In the genomic region with DNA sequence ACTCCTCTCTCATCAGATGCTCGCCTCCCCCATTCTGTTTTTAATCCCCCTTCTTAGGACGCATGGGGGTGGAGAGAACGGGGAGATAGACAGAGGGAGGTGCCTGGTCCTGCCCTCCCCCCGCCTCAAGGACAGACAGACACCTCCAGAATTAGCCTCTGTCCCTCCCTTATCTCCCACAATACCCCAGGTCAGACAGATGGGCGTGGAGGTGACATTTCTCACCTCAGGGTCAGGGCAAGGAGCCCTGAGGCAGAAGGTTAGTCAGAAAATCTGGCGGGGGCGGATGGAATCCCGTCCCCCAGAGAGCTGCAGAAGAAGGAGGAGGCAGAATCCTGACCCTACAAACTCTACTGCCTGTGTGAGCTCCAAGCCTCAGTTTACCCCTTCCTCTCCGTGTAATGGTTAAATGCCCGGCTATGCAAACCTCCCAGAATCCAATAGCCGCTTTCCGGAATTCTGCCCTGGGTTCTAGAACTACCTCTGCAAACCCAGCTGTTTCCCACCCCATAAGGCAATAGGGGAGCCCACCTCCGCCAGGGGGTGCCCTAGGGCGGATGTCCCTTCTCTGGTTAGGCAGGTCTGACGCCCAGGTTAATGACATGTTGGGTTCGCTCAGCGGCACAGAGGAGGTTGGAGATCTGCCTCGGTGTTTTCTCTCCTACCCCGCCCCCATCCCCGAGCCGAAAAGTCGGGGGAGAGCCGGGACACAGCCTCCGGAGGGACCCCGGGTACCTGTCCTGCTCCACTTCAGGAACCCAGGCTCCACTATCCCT, we compare ENCODE assay signal across 8 cellular contexts. TPM values are rescaled to one million over a fixed set of nuclear protein-coding genes. Genes with fewer than 3 reads are reported as not detected.
A peak's percentile ranks its signal among the peaks of the same experiment; 100 is the strongest.
DNase-seq lines count a peak whose midpoint lies in the region; ATAC-seq and TF ChIP-seq lines count a peak whose summit lies in the region.

No MANE protein-coding gene starts in this region.

- peaks cover 27% of the 10 kb centered on the region; the same call in 1 of the 2 replicates for H3F3A ChIP-seq in GM23338 (replicated peaks; ENCODE audit: low read depth)

- TF ChIP-seq CTCF in GM23338 (conservative IDR thresholded peaks at IDR 0.05; ENCODE audit: low read depth in 2 of 2): peak; percentile 80 to 83
- peak; percentile 17 to 46 (median 36) for TF ChIP-seq CTCF in adrenal gland (IDR thresholded peaks at IDR 0.05)

- TF ChIP-seq POLR2A in adrenal gland (IDR thresholded peaks at IDR 0.05): peak in 1 of 2 donors; percentile 23

- H3K27ac ChIP-seq in GM23338 (ENCODE audit: low read depth): no peak overlapping the region
- peak overlapping the region in 4 of 5 donors; percentile 17 to 94 (median 86) for H3K27ac ChIP-seq in adrenal gland

- no peaks in the 10 kb centered on the region for H3K36me3 ChIP-seq in GM23338 (ENCODE audit: insufficient read depth)
- H3K36me3 ChIP-seq in adrenal gland (replicated peaks in 1 of 2): no peaks in the 10 kb centered on the region

- H3K9me3 ChIP-seq in adrenal gland (replicated peaks in 1 of 3): no peaks in the 10 kb centered on the region
- no peaks in the 10 kb centered on the region for H3K9me3 ChIP-seq in iPS-18c (ENCODE audit: control insufficient read depth, insufficient read depth, low read length)

- peaks cover 13% of the 10 kb centered on the region for H3K36me3 Mint-ChIP-seq in GM23338 (ENCODE audit: low read depth)

- no peaks in the 10 kb centered on the region for H3K9me3 Mint-ChIP-seq in GM23338

- peaks cover 18% of the 10 kb centered on the region; the same call in 1 of the 2 replicates for H4K20me1 ChIP-seq in GM23338 (replicated peaks; ENCODE audit: insufficient read depth)

- H3K4me1 ChIP-seq in GM23338 (ENCODE audit: insufficient read depth) (peaks cover 24% of the 10 kb centered on the region), adrenal gland (replicated peaks in 1 of 2) (peaks cover 21 to 30% of the 10 kb centered on the region in 2 donors)

- DNase-seq in AML-193 (lab: John Stamatoyannopoulos, UW) (peak; percentile 22 to 23), GM23338 (ENCODE audit: low spot score) (peak; percentile 95), SHP77 treated with DMSO at 0.1 percent for 48 hours (lab: John Stamatoyannopoulos, UW) (peak; percentile 16), adrenal gland (peak in 6 of 7 donors; percentile 68 to 77 (median 72))
- peak; percentile 40 for DNase-seq in stimulated activated CD4-positive, alpha-beta T cell treated with anti-CD3 and anti-CD28 coated beads, Interleukin-2, amount 100 ng/mL, for 4 hours (ENCODE audit: low read depth)

- H3K4me3 Mint-ChIP-seq in GM23338: peak overlapping the region; percentile 97

- peaks cover 13% of the 10 kb centered on the region for H3K79me2 ChIP-seq in GM23338 (replicated peaks; ENCODE audit: insufficient read depth)

- H3K27me3 ChIP-seq in GM23338 (ENCODE audit: insufficient read depth): peaks cover 31% of the 10 kb centered on the region
- H3K27me3 ChIP-seq in adrenal gland: no peaks in the 10 kb centered on the region

- H3K4me3 ChIP-seq in GM23338: peak overlapping the region; percentile 88
- peak overlapping the region in 2 of 4 donors; percentile 47 to 65 for H3K4me3 ChIP-seq in adrenal gland
- H3K4me3 ChIP-seq in iPS-18c (ENCODE audit: insufficient read depth, low read depth, low read length): peak overlapping the region; percentile 94

- peak overlapping the region; percentile 83 for H2AFZ ChIP-seq in GM23338

- WGBS in adrenal gland, 4 donors: 12 to 15% (median 13%) methylated on average over 12 to 25 of the region's 25 CpGs

- peak; percentile 38 for ATAC-seq in GM23338
- ATAC-seq in HG02870 (IDR thresholded peaks at IDR 0.05; ENCODE audit: unreplicated experiment): no peak
- no peak for ATAC-seq in GM18511 (IDR thresholded peaks at IDR 0.05; ENCODE audit: unreplicated experiment)

- intact Hi-C loops in adrenal gland (cut with DNase I): no loop called here

- H3K27me3 Mint-ChIP-seq in GM23338 (ENCODE audit: insufficient read depth, low read depth, poor library complexity): peaks cover 32% of the 10 kb centered on the region

- H3K9me2 ChIP-seq in GM23338 (ENCODE audit: insufficient read depth): no peaks in the 10 kb centered on the region

- peaks cover 26% of the 10 kb centered on the region for H3K4me1 Mint-ChIP-seq in GM23338

- H3K27ac Mint-ChIP-seq in GM23338: peak overlapping the region; percentile 75; the same call in 1 of the 2 replicates

- H3K4me2 ChIP-seq in GM23338: peak overlapping the region; percentile 99

TF ChIP-seq in GM23338, 12 proteins besides CTCF, POLR2A, EP300 and RAD21:
- no peak for TF ChIP-seq ZNF114 (CRISPR knock-in tag; IDR thresholded peaks at IDR 0.05)
- 0 out of 2 replicates have a peak, but pooled peaks have one; percentile 19 for TF ChIP-seq CREB1 (CRISPR knock-in tag; IDR thresholded peaks at IDR 0.05; ENCODE audit: low read depth)

RNA-seq across cellular contexts. Expression of a gene that starts 0.9 kb away (rescaled TPM):
- 9.6 and 11.3 TPM in 2 replicates for total RNA-seq in GM23338 (2014; rRNA removed; shearing (Covaris generic))
- polyA plus RNA-seq in GM23338 (2016; fragmentation: Nextera tagmentation; extraction: Ambion mirVana) (12.9 and 15.5 TPM in 2 replicates), adrenal gland (10 to 100 TPM; 11.9 to 95.2 (median 35.2) TPM)
- total RNA-seq in adrenal gland: 10 to 100 TPM; 11.0 to 55.7 (median 37.1) TPM

RNA-seq across cellular contexts. Expression of a gene that starts 2.5 kb away (rescaled TPM):
- total RNA-seq in GM23338 (2014; rRNA removed; shearing (Covaris generic)): 33.0 and 34.1 TPM in 2 replicates
- 85.9 and 91.1 TPM in 2 replicates for polyA plus RNA-seq in GM23338 (2016; fragmentation: Nextera tagmentation; extraction: Ambion mirVana)
- total RNA-seq in adrenal gland: 1 to 10 TPM; 3.6 to 9.2 (median 6.7) TPM
- polyA plus RNA-seq in adrenal gland: 10 to 100 TPM in 1 of 3 donors, 1 to 10 TPM in 2; 3.1 to 11.3 (median 9.5) TPM

RNA-seq across cellular contexts. Expression of a gene that starts 19.7 kb away (rescaled TPM):
- 39.0 and 45.9 TPM in 2 replicates for total RNA-seq in GM23338 (2014; rRNA removed; shearing (Covaris generic))
- 52.3 and 56.3 TPM in 2 replicates for polyA plus RNA-seq in GM23338 (2016; fragmentation: Nextera tagmentation; extraction: Ambion mirVana)
- 100 to 1,000 TPM in 2 of 8 donors, 10 to 100 TPM in 6; 63.6 to 107 (median 90.4) TPM for total RNA-seq in adrenal gland
- polyA plus RNA-seq in adrenal gland: 10 to 100 TPM; 62.9 to 89.2 (median 87.0) TPM

RNA-seq across cellular contexts. Expression of a gene that starts 33.6 kb away (rescaled TPM):
- 81.1 and 84.7 TPM in 2 replicates for total RNA-seq in GM23338 (2014; rRNA removed; shearing (Covaris generic))
- polyA plus RNA-seq in GM23338 (2016; fragmentation: Nextera tagmentation; extraction: Ambion mirVana) (33.3 and 39.4 TPM in 2 replicates), adrenal gland (10 to 100 TPM; 19.6 to 53.3 (median 31.3) TPM)
- total RNA-seq in adrenal gland: 10 to 100 TPM; 17.1 to 31.9 (median 26.9) TPM

Comparison
In these comparisons a context has a peak if more than half of its experiments do, and no peak if none do; other contexts are left out.
1. DNase-seq: peak in every context shown above with its lines; median percentile 95 in GM23338; 72 in adrenal gland; 40 in stimulated activated CD4-positive, alpha-beta T cell treated with anti-CD3 and anti-CD28 coated beads, Interleukin-2, amount 100 ng/mL, for 4 hours; 22 in AML-193; 16 in SHP77 treated with DMSO at 0.1 percent for 48 hours.